ENCODE assay signal across 18 cellular contexts in the genomic region with DNA sequence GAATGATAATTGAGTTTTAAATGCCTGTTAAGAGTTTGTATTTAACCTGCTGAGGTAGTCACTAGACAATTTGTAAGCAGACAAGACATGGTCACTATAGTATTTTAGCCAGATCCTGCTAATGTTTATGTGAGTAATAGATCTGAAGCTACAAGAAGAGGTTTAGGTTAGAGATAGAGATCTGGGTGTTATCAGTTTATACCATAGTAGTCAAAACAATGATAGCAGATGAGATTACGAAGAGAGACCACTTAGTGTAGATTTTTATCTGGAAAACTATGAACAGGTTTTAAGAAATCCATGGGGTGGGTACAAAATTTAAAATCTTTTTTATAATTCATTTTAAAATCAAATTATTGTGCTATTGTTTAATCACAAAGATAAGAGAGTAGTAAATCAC. TPM values are rescaled to one million over a fixed set of nuclear protein-coding genes. Genes with fewer than 3 reads are reported as not detected.
DNase-seq lines count a peak whose midpoint lies in the region; ATAC-seq and TF ChIP-seq lines count a peak whose summit lies in the region.
"Had no signal": no experiment of that assay in that cellular context is flagged by ENCODE, and none has a peak within 500 bp of the region (broad histone marks: within the 10 kb centered on the region; RNA-seq: fewer than 3 reads in every experiment).

No MANE protein-coding gene starts in this region.

- no peaks in the 10 kb centered on the region for H3K9me3 Mint-ChIP-seq in MCF 10A (ENCODE audit: unreplicated experiment)
- H3K9me3 Mint-ChIP-seq in activated T-helper 2 cell treated with anti-CD3 and anti-CD28 coated beads, Interferon-gamma antibody, Interleukin-2, Interleukin-4, amounts not matched to agents 10 μg/mL and 5 μg/mL and 100 μg/mL, durations not matched to agents 14 hours and 24 hours and 36 hours: no peaks in the 10 kb centered on the region
- H3K9me3 Mint-ChIP-seq in naive thymus-derived CD4-positive, alpha-beta T cell: peaks cover 0 to 2% (median 0%) of the 10 kb centered on the region in 11 donors
- H3K9me3 Mint-ChIP-seq: CD4-positive, CD25-positive, alpha-beta regulatory T cell had no signal

- H3K9ac ChIP-seq in mammary epithelial cell (ENCODE audit: insufficient read depth, low read length): no peak overlapping the region

- H3K36me3 Mint-ChIP-seq in MCF 10A (ENCODE audit: insufficient read depth, unreplicated experiment): peaks cover 42% of the 10 kb centered on the region
- H3K36me3 Mint-ChIP-seq in activated T-helper 2 cell treated with anti-CD3 and anti-CD28 coated beads, Interferon-gamma antibody, Interleukin-2, Interleukin-4, amounts not matched to agents 10 μg/mL and 5 μg/mL and 100 μg/mL, durations not matched to agents 14 hours and 24 hours and 36 hours (ENCODE audit: low read depth): peaks cover 51% of the 10 kb centered on the region
- peaks cover 4 to 36% (median 31%) of the 10 kb centered on the region in 5 donors for H3K36me3 Mint-ChIP-seq in naive thymus-derived CD4-positive, alpha-beta T cell

- H4K20me1 ChIP-seq in mammary epithelial cell (ENCODE audit: insufficient read depth, low read length): no peaks in the 10 kb centered on the region

- H3K27me3 Mint-ChIP-seq in MCF 10A (ENCODE audit: insufficient read depth, unreplicated experiment): no peaks in the 10 kb centered on the region
- no peaks in the 10 kb centered on the region for H3K27me3 Mint-ChIP-seq in activated T-helper 2 cell treated with anti-CD3 and anti-CD28 coated beads, Interferon-gamma antibody, Interleukin-2, Interleukin-4, amounts not matched to agents 10 μg/mL and 5 μg/mL and 100 μg/mL, durations not matched to agents 14 hours and 24 hours and 36 hours (ENCODE audit: low read depth)
- H3K27me3 Mint-ChIP-seq in naive thymus-derived CD4-positive, alpha-beta T cell: no peaks in the 10 kb centered on the region
- H3K27me3 Mint-ChIP-seq: CD4-positive, CD25-positive, alpha-beta regulatory T cell had no signal

- TF ChIP-seq CTCF in MCF 10A (IDR thresholded peaks at IDR 0.05; ENCODE audit: unreplicated experiment) (no peak), mammary epithelial cell (conservative IDR thresholded peaks at IDR 0.05 in 1 of 2, IDR thresholded peaks at IDR 0.05 in 1 of 2; ENCODE audit: extremely low read depth in 1 of 2, insufficient read depth in 1 of 2, low read depth in 1 of 2, low read length in 2 of 2) (no peak)

- H3K79me2 ChIP-seq in mammary epithelial cell (ENCODE audit: insufficient read depth, low read length): peaks cover 13% of the 10 kb centered on the region

- no peaks in the 10 kb centered on the region for H3K27me3 ChIP-seq in mammary epithelial cell (ENCODE audit: insufficient read depth, low read length)
- no peaks in the 10 kb centered on the region for H3K27me3 ChIP-seq in naive thymus-derived CD4-positive, alpha-beta T cell (ENCODE audit: control insufficient read depth in 2 of 2, insufficient read depth in 2 of 2, low read length in 2 of 2)
- H3K27me3 ChIP-seq: BE2C had no signal

- H3K27ac ChIP-seq in mammary epithelial cell (ENCODE audit: insufficient read depth, low read depth, low read length): no peak overlapping the region
- no peak overlapping the region for H3K27ac ChIP-seq in naive thymus-derived CD4-positive, alpha-beta T cell (ENCODE audit: low read depth, low read length)

- BruUV-seq in MCF 10A (replicated peaks; lab: Mats Ljungman, UMichigan) (no TSS peak), mammary epithelial cell (replicated peaks; lab: Mats Ljungman, UMichigan) (no TSS peak)

- in situ Hi-C loops in mammary epithelial cell (cut with MboI; ENCODE audit: low sequenced_read_pairs in 2 of 2): no loop called here

- WGBS in mammary epithelial cell (ENCODE audit: low coverage, missing lambda C conversion rate): 92% methylated on average over 1 of the region's 1 CpG

- POLR2A ChIA-PET in MCF 10A (lab: Yijun Ruan, JAX): interaction anchor here (0.9 kb wide), 1 partner anchor 14 kb away, joined by 3 read pairs; no protein-coding TSS in a partner anchor
- POLR2A ChIA-PET in naive thymus-derived CD4-positive, alpha-beta T cell (lab: Charles Lee): no interaction called here
- POLR2A ChIA-PET in HEK293T (lab: Yijun Ruan, JAX): interaction anchor here (1.3 kb wide), 1 partner anchor 48 kb away, joined by 5 read pairs; the partner anchor contains the start of gene PHIP

- H3K27ac Mint-ChIP-seq in MCF 10A (ENCODE audit: low read depth, unreplicated experiment): peak overlapping the region; percentile 55
- peak overlapping the region; percentile 1 for H3K27ac Mint-ChIP-seq in activated T-helper 2 cell treated with anti-CD3 and anti-CD28 coated beads, Interferon-gamma antibody, Interleukin-2, Interleukin-4, amounts not matched to agents 10 μg/mL and 5 μg/mL and 100 μg/mL, durations not matched to agents 14 hours and 24 hours and 36 hours
- peak overlapping the region in 2 of 9 donors; percentile 41 to 64 for H3K27ac Mint-ChIP-seq in naive thymus-derived CD4-positive, alpha-beta T cell

- no peaks in the 10 kb centered on the region for H3K9me3 ChIP-seq in mammary epithelial cell (replicated peaks; ENCODE audit: insufficient read depth, low read length)
- no peaks in the 10 kb centered on the region for H3K9me3 ChIP-seq in naive thymus-derived CD4-positive, alpha-beta T cell (ENCODE audit: control insufficient read depth in 2 of 3, low read length in 3 of 3)
- H3K9me3 ChIP-seq: BE2C had no signal

- no peak overlapping the region for H2AFZ ChIP-seq in mammary epithelial cell (ENCODE audit: low read depth, low read length)

- ATAC-seq in naive thymus-derived CD4-positive, alpha-beta T cell: peak; percentile 32
- ATAC-seq in GM21723 (IDR thresholded peaks at IDR 0.05; ENCODE audit: unreplicated experiment): no peak

- DNase-seq in MCF 10A (ENCODE audit: unreplicated experiment) (no peak), mammary epithelial cell (no peak), NAMALWA (ENCODE audit: low spot score) (no peak), HEK293T (ENCODE audit: extremely low spot score) (no peak)
- no peak for DNase-seq in activated T-helper 2 cell treated with anti-CD3 and anti-CD28 coated beads, Interferon-gamma antibody, Interleukin-2, Interleukin-4, amounts not matched to agents 10 μg/mL and 5 μg/mL and 100 μg/mL, durations not matched to agents 14 hours and 24 hours and 36 hours (ENCODE audit: low spot score)
- DNase-seq in naive thymus-derived CD4-positive, alpha-beta T cell: no peak
- DNase-seq: BE2C; CD4-positive, CD25-positive, alpha-beta regulatory T cell; DMS53; EL; Kasumi-1; NCI-H1105 treated with DMSO at 0.1 percent for 48 hours; NCI-H1694 treated with DMSO at 0.1 percent for 48 hours; NCI-H510A; NCI-H748 treated with DMSO at 0.1 percent for 48 hours; OCI-M1; Right ventricle myocardium superior had no signal

- no peak overlapping the region for H3K4me2 ChIP-seq in mammary epithelial cell (ENCODE audit: insufficient read depth, low read depth, low read length)

- dilution Hi-C loops in mammary epithelial cell (cut with HindIII; ENCODE audit: low sequenced_read_pairs): no loop called here

- CTCF ChIA-PET in MCF 10A (lab: Yijun Ruan, JAX): interaction anchor here (1.2 kb wide), 1 partner anchor 12 kb away, joined by 3 read pairs; no protein-coding TSS in a partner anchor
- CTCF ChIA-PET in mammary epithelial cell (lab: Charles Lee; ENCODE audit: low non-redundant PET): no interaction called here
- CTCF ChIA-PET in naive thymus-derived CD4-positive, alpha-beta T cell (lab: Charles Lee): no interaction called here
- CTCF ChIA-PET in HEK293T (lab: Yijun Ruan, JAX): no interaction called here

- no peak overlapping the region for H3K4me3 Mint-ChIP-seq in MCF 10A (ENCODE audit: unreplicated experiment)
- H3K4me3 Mint-ChIP-seq in activated T-helper 2 cell treated with anti-CD3 and anti-CD28 coated beads, Interferon-gamma antibody, Interleukin-2, Interleukin-4, amounts not matched to agents 10 μg/mL and 5 μg/mL and 100 μg/mL, durations not matched to agents 14 hours and 24 hours and 36 hours (ENCODE audit: low read depth): no peak overlapping the region
- no peak overlapping the region for H3K4me3 Mint-ChIP-seq in naive thymus-derived CD4-positive, alpha-beta T cell

- H3K4me3 ChIP-seq in mammary epithelial cell (replicated peaks in 1 of 3; ENCODE audit: insufficient read depth in 1 of 3, low read depth in 2 of 3, low read length in 3 of 3): no peak overlapping the region
- no peak overlapping the region for H3K4me3 ChIP-seq in naive thymus-derived CD4-positive, alpha-beta T cell (ENCODE audit: low read length)

- no peaks in the 10 kb centered on the region for H3K4me1 ChIP-seq in mammary epithelial cell (ENCODE audit: insufficient read depth, low read length)
- peaks cover 0 to 3% of the 10 kb centered on the region in 2 donors for H3K4me1 ChIP-seq in naive thymus-derived CD4-positive, alpha-beta T cell (ENCODE audit: control insufficient read depth in 2 of 2, insufficient read depth in 2 of 2, low read length in 2 of 2)

- intact Hi-C loops in MCF 10A (cut with micrococcal nuclease) (no loop called here), mammary epithelial cell (cut with micrococcal nuclease) (no loop called here)
- intact Hi-C loops in activated T-helper 2 cell treated with anti-CD3 and anti-CD28 coated beads, Interferon-gamma antibody, Interleukin-2, Interleukin-4, amounts not matched to agents 10 μg/mL and 5 μg/mL and 100 μg/mL, durations not matched to agents 14 hours and 24 hours and 36 hours (cut with micrococcal nuclease): no loop called here
- intact Hi-C loops in naive thymus-derived CD4-positive, alpha-beta T cell (cut with micrococcal nuclease): loop anchor here in 1 of 2 donors (2.0 kb wide), 1 partner anchor 24 kb away; no protein-coding TSS in a partner anchor

- H3K4me1 Mint-ChIP-seq in MCF 10A (ENCODE audit: insufficient read depth, unreplicated experiment): peaks cover 10% of the 10 kb centered on the region
- peaks cover 46% of the 10 kb centered on the region for H3K4me1 Mint-ChIP-seq in activated T-helper 2 cell treated with anti-CD3 and anti-CD28 coated beads, Interferon-gamma antibody, Interleukin-2, Interleukin-4, amounts not matched to agents 10 μg/mL and 5 μg/mL and 100 μg/mL, durations not matched to agents 14 hours and 24 hours and 36 hours (ENCODE audit: low read depth)
- H3K4me1 Mint-ChIP-seq in naive thymus-derived CD4-positive, alpha-beta T cell: peaks cover 30 to 73% (median 52%) of the 10 kb centered on the region in 7 donors

- H3K36me3 ChIP-seq in mammary epithelial cell (ENCODE audit: insufficient read depth, low read length): no peaks in the 10 kb centered on the region
- H3K36me3 ChIP-seq in naive thymus-derived CD4-positive, alpha-beta T cell (ENCODE audit: control insufficient read depth in 2 of 3, insufficient read depth in 3 of 3, low read length in 3 of 3): peaks cover 0 to 5% (median 0%) of the 10 kb centered on the region in 3 experiments

TF ChIP-seq in HEK293T, 16 proteins besides CTCF, POLR2A, EP300 and RAD21 (continues in another document):
- TF ChIP-seq TARDBP (IDR thresholded peaks at IDR 0.05): no peak

RNA-seq across cellular contexts. Expression of gene PHIP, which starts 47.5 kb away (rescaled TPM):
- total RNA-seq in MCF 10A (2022): 25.3 and 26.5 TPM in 2 replicates
- total RNA-seq in mammary epithelial cell: 10 to 100 TPM; 17.2 to 18.0 TPM
- polyA plus RNA-seq in mammary epithelial cell: 3.6 TPM
- polyA minus RNA-seq in mammary epithelial cell: 13.6 TPM
- 35.2 TPM in 2 replicates for total RNA-seq in activated T-helper 2 cell treated with anti-CD3 and anti-CD28 coated beads, Interferon-gamma antibody, Interleukin-2, Interleukin-4, amounts not matched to agents 10 μg/mL and 5 μg/mL and 100 μg/mL, durations not matched to agents 14 hours and 24 hours and 36 hours
- 10 to 100 TPM; 34.0 to 46.8 (median 41.6) TPM for total RNA-seq in naive thymus-derived CD4-positive, alpha-beta T cell
- polyA plus RNA-seq in naive thymus-derived CD4-positive, alpha-beta T cell: 10 to 100 TPM; 13.4 to 14.4 TPM
